Comparison of ENCODE assay signal across 8 cellular contexts in the genomic region with DNA sequence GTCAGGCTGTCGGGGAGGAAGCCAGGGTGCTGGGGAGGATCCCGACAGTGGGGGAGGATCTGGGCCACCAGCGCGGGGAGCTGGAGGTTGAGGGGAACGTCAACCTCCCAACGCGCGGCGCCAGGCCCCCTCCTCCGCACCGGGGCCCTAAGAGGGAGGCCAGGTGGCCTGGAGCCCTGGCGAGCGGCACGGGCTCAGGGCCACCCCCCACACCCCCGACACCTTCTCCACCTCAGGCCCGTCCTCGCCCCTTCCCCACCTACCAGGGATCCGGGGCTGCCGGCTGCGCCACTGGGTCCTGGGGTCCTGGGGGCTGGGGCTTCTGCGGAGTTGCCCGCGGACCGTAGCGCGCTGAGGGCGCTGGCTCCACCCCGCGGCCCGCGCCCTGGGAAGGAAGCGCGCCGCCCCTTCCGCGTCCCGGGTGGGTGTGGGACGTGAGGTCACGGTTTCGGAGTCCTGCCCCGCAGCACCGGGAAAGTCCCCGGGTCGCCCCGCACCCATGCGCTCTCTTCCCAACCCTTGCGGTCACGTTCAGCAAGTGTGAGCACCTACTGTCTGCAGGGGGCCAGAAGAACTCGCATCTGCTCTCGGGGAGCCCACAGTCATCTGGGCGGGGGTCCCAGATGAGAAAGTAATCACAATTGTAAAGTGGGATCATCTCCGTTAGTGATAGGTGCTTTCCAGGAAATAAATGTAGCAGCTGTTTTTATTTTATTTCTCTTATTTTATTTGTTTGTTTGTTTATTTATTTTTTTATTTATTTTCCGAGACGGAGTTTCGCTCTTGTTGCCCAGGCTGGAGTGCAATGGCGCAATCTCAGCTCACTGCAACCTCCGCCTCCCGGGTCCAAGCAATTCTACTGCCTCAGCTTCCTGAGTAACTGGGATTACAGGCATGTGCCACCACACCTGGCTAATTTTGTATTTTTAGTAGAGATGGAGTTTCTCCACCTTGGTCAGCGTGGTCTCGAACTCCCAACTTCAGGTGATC. TPM values are rescaled to one million over a fixed set of nuclear protein-coding genes. Genes with fewer than 3 reads are reported as not detected.
DNase-seq lines count a peak whose midpoint lies in the region; ATAC-seq, FAIRE-seq and TF ChIP-seq lines count a peak whose summit lies in the region.

A gene (minus strand): TSS at position 362 of the 990 bp plus-strand sequence. CDS start 13,335 bp downstream, outside the sequence.

- H4K20me1 ChIP-seq in endothelial cell of umbilical vein (replicated peaks; ENCODE audit: control insufficient read depth, extremely low read depth, insufficient read depth, low read length): no peaks in the 10 kb centered on the region

- no peaks in the 10 kb centered on the region for H3K9me1 ChIP-seq in endothelial cell of umbilical vein (replicated peaks; ENCODE audit: control insufficient read depth, extremely low read depth, insufficient read depth, low read length)

- H3K4me3 ChIP-seq in endothelial cell of umbilical vein (replicated peaks in 1 of 3; ENCODE audit: insufficient read depth in 1 of 3, low read depth in 1 of 3, low read length in 3 of 3): peak within 1 kb of the TSS; percentile 97 to 100 (median 98)
- peak within 1 kb of the TSS; percentile 90 for H3K4me3 ChIP-seq in mucosa of descending colon

- BruUV-seq in endothelial cell of umbilical vein (replicated peaks; lab: Mats Ljungman, UMichigan): TSS peak; percentile 94

- peak within 1 kb of the TSS; percentile 90 for H3K27ac ChIP-seq in endothelial cell of umbilical vein (ENCODE audit: insufficient read depth, low read depth, low read length)

- H3K27me3 ChIP-seq in endothelial cell of umbilical vein (ENCODE audit: control insufficient read depth in 2 of 2, insufficient read depth in 2 of 2, low read length in 2 of 2): no peaks in the 10 kb centered on the region

- peaks cover 8% of the 10 kb centered on the region for H3K4me1 ChIP-seq in endothelial cell of umbilical vein (ENCODE audit: control insufficient read depth, extremely low read depth, insufficient read depth, low read length)
- peaks cover 19% of the 10 kb centered on the region for H3K4me1 ChIP-seq in mucosa of descending colon (ENCODE audit: low read depth)

- TF ChIP-seq POLR2A in endothelial cell of umbilical vein (IDR thresholded peaks at IDR 0.05; ENCODE audit: low read depth, low read length): peak; percentile 83

- peak; percentile 76 for ATAC-seq in GM21825 (IDR thresholded peaks at IDR 0.05; ENCODE audit: unreplicated experiment)
- peak; percentile 95 for ATAC-seq in mucosa of descending colon

- no peaks in the 10 kb centered on the region for H3K9me3 ChIP-seq in endothelial cell of umbilical vein (replicated peaks; ENCODE audit: control insufficient read depth, insufficient read depth, low read length)
- no peaks in the 10 kb centered on the region for H3K9me3 ChIP-seq in mucosa of descending colon

- H3K36me3 ChIP-seq in endothelial cell of umbilical vein (ENCODE audit: control insufficient read depth in 2 of 2, extremely low read depth in 1 of 2, insufficient read depth in 2 of 2, low read length in 2 of 2) (no peaks in the 10 kb centered on the region), mucosa of descending colon (ENCODE audit: low read depth) (no peaks in the 10 kb centered on the region)

- FAIRE-seq in endothelial cell of umbilical vein (lab: Jason Lieb, UNC): peak; percentile 59

- peak within 1 kb of the TSS; percentile 100 for H2AFZ ChIP-seq in endothelial cell of umbilical vein (ENCODE audit: low read depth, low read length)

- H3K9ac ChIP-seq in endothelial cell of umbilical vein (replicated peaks; ENCODE audit: extremely low read depth, insufficient read depth, low read length): peak within 1 kb of the TSS; percentile 92

- H3K79me2 ChIP-seq in endothelial cell of umbilical vein (ENCODE audit: control insufficient read depth, insufficient read depth, low read length): peaks cover 34% of the 10 kb centered on the region

- DNase-seq in EH (ENCODE audit: low read depth) (peak; percentile 67), NCI-H1930 (lab: John Stamatoyannopoulos, UW) (peak; percentile 4 to 8), endothelial cell of umbilical vein (ENCODE audit: low read depth, low spot score) (peak; percentile 66), mucosa of descending colon (peak; percentile 85 to 91 (median 90)), NCI-H1694 treated with DMSO at 0.1 percent for 48 hours (lab: John Stamatoyannopoulos, UW) (no peak)
- DNase-seq in activated CD8-positive, alpha-beta memory T cell treated with anti-CD3 and anti-CD28 coated beads, Interleukin-2, amount 50 U/mL, for 1 hour (ENCODE audit: extremely low read depth): peak; percentile 19
- peak; percentile 86 for DNase-seq in stimulated activated CD8-positive, alpha-beta memory T cell treated with anti-CD3 and anti-CD28 coated beads, Interleukin-4, amount 100 ng/mL, for 48 hours

- POLR2A ChIA-PET in endothelial cell of umbilical vein (lab: Charles Lee): interaction anchor here (0.7 kb wide), 1 partner anchor 94 kb away, joined by 7 read pairs; no protein-coding TSS in a partner anchor

- CTCF ChIA-PET in endothelial cell of umbilical vein (lab: Charles Lee): interaction anchor here (1.0 to 7.5 kb wide), 5 partner anchors 9 to 21 kb away, joined by 5 to 47 read pairs (median 6); no protein-coding TSS in a partner anchor

- intact Hi-C loops in endothelial cell of umbilical vein (cut with micrococcal nuclease) (loop anchor here (1.0 kb wide), 2 partner anchors 16 to 20 kb away; no protein-coding TSS in a partner anchor), mucosa of descending colon (cut with DNase I, micrococcal nuclease) (no loop called here)

- dilution Hi-C loops in endothelial cell of umbilical vein (cut with MboI; ENCODE audit: extremely low pct_ligation_motif_present, low sequenced_read_pairs): no loop called here

- H3K4me2 ChIP-seq in endothelial cell of umbilical vein (ENCODE audit: insufficient read depth, low read length): peak within 1 kb of the TSS; percentile 70

- TF ChIP-seq CTCF in endothelial cell of umbilical vein (IDR thresholded peaks at IDR 0.05; ENCODE audit: extremely low read depth in 1 of 2, insufficient read depth in 1 of 2, low read depth in 1 of 2, low read length in 2 of 2): no peak
- no peak for TF ChIP-seq CTCF in mucosa of descending colon (IDR thresholded peaks at IDR 0.05)

TF ChIP-seq in endothelial cell of umbilical vein, 7 proteins besides CTCF, POLR2A, EP300 and RAD21:
- TF ChIP-seq JUN (IDR thresholded peaks at IDR 0.05; ENCODE audit: borderline replicate concordance, insufficient read depth, insufficient read length, low read depth) (no peak), GATA2 (IDR thresholded peaks at IDR 0.05; ENCODE audit: insufficient read depth, insufficient read length, low read depth, low read length) (no peak), EZH2 (IDR thresholded peaks at IDR 0.05; ENCODE audit: borderline replicate concordance, low read depth, low read length, severe bottlenecking) (no peak), FOS (IDR thresholded peaks at IDR 0.05; ENCODE audit: borderline replicate concordance, insufficient read depth, low read length) (no peak), POLR2AphosphoS5 (IDR thresholded peaks at IDR 0.05; ENCODE audit: insufficient read depth, low read depth, low read length) (peak; percentile 69)
- TF ChIP-seq, protein P1, sequence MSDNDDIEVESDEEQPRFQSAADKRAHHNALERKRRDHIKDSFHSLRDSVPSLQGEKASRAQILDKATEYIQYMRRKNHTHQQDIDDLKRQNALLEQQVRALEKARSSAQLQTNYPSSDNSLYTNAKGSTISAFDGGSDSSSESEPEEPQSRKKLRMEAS (IDR thresholded peaks at IDR 0.05; ENCODE audit: insufficient read depth, insufficient read length): peak; percentile 15

RNA-seq across cellular contexts. Expression of the gene that starts here (rescaled TPM):
- 17.6 and 19.0 TPM in 2 replicates for total RNA-seq in endothelial cell of umbilical vein
- polyA plus RNA-seq in endothelial cell of umbilical vein: 4.3 and 4.8 TPM in 2 replicates
- polyA plus RNA-seq in endothelial cell of umbilical vein (2011; cell fraction: cytosol; rRNA removed): 3.3 and 3.9 TPM in 2 replicates
- polyA plus RNA-seq in endothelial cell of umbilical vein (2011; cell fraction: nucleus; rRNA removed): 2.2 and 2.8 TPM in 2 replicates
- 12.3 and 18.6 TPM in 2 replicates for polyA plus RNA-seq in endothelial cell of umbilical vein (2012)
- polyA minus RNA-seq in endothelial cell of umbilical vein: 2.4 and 2.5 TPM in 2 replicates
- polyA minus RNA-seq in endothelial cell of umbilical vein (2011; cell fraction: cytosol; rRNA and poly(A)+ RNA removed): 6.2 TPM
- polyA minus RNA-seq in endothelial cell of umbilical vein (2011; cell fraction: nucleus; rRNA and poly(A)+ RNA removed): 1.3 and 2.3 TPM in 2 replicates
- total RNA-seq in mucosa of descending colon: 10 to 100 TPM; 24.1 to 37.4 (median 26.4) TPM
